In the genomic region with DNA sequence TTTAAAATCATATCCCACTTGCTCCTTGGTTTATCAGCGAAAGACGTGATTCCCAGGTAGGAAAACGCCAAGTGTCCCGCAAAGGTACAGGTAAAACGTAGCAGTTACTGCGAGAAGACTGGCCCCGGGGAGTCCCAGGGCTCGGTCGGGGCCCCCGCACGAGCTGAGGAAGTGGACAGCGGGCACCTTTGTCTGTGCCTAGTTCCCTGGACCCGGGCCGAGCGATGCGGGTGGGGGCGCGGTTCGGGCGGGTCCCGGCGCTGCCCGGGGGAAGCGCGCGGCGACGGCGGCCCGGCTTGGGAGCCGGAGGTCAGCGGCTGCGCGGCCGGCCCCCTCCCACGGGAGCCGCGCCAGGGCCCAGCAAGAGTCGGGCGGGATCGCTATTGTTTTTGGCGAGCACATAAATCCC, we compare ENCODE assay signal across 8 cellular contexts. TPM values are rescaled to one million over a fixed set of nuclear protein-coding genes. Genes with fewer than 3 reads are reported as not detected.
A peak's percentile ranks its signal among the peaks of the same experiment; 100 is the strongest.
DNase-seq lines count a peak whose midpoint lies in the region; ATAC-seq and TF ChIP-seq lines count a peak whose summit lies in the region.

No MANE protein-coding gene starts in this region.

- intact Hi-C loops in ascending aorta (cut with DNase I): loop anchor here (5.0 kb wide), 1 partner anchor 149 kb away; no protein-coding TSS in a partner anchor

- H3K4me1 ChIP-seq in ascending aorta (no peaks in the 10 kb centered on the region), iPS-18a (ENCODE audit: control insufficient read depth, low read depth, low read length) (peaks cover 11% of the 10 kb centered on the region), smooth muscle cell (ENCODE audit: low read depth) (peaks cover 22% of the 10 kb centered on the region)

- H3K36me3 ChIP-seq in ascending aorta: no peaks in the 10 kb centered on the region
- H3K36me3 ChIP-seq in iPS-18a (ENCODE audit: control insufficient read depth, low read depth, low read length): no peaks in the 10 kb centered on the region
- no peaks in the 10 kb centered on the region for H3K36me3 ChIP-seq in smooth muscle cell (ENCODE audit: low read depth)

- H3K27ac ChIP-seq in HL-60 (replicated peaks) (no peak overlapping the region), ascending aorta (peak overlapping the region; percentile 89 to 91), iPS-18a (ENCODE audit: low read length) (peak overlapping the region; percentile 42), smooth muscle cell (ENCODE audit: low read depth) (no peak overlapping the region)

- H3K9me3 ChIP-seq in ascending aorta: no peaks in the 10 kb centered on the region
- no peaks in the 10 kb centered on the region for H3K9me3 ChIP-seq in iPS-18a (ENCODE audit: control insufficient read depth, low read depth, low read length)
- H3K9me3 ChIP-seq in smooth muscle cell (replicated peaks; ENCODE audit: low read depth): no peaks in the 10 kb centered on the region

- H3K4me3 ChIP-seq in HL-60 (replicated peaks; ENCODE audit: insufficient read depth, low read length) (peak overlapping the region; percentile 62), ascending aorta (peak overlapping the region; percentile 74 to 87), iPS-18a (ENCODE audit: low read length) (peak overlapping the region; percentile 87), smooth muscle cell (peak overlapping the region; percentile 94)

- H3K27me3 ChIP-seq in HL-60 (ENCODE audit: insufficient read depth, poor library complexity, severe bottlenecking): peaks cover 60% of the 10 kb centered on the region
- no peaks in the 10 kb centered on the region for H3K27me3 ChIP-seq in ascending aorta
- peaks cover 6% of the 10 kb centered on the region for H3K27me3 ChIP-seq in iPS-18a (ENCODE audit: control insufficient read depth, insufficient read depth, low read length)
- H3K27me3 ChIP-seq in smooth muscle cell (ENCODE audit: low read depth): peaks cover 48% of the 10 kb centered on the region

- H4K20me1 ChIP-seq in smooth muscle cell (ENCODE audit: low read depth): peaks cover 28% of the 10 kb centered on the region

- under 1% methylated on average over 13 of the region's 42 CpGs for WGBS in smooth muscle cell (ENCODE audit: low lambda C conversion rate)

- no peaks in the 10 kb centered on the region for H3K79me2 ChIP-seq in smooth muscle cell (ENCODE audit: low read depth)

- TF ChIP-seq CTCF in HL-60 (IDR thresholded peaks at IDR 0.05; ENCODE audit: insufficient read depth, low read length) (no peak), ascending aorta (IDR thresholded peaks at IDR 0.05) (no peak), smooth muscle cell (IDR thresholded peaks at IDR 0.05; ENCODE audit: borderline replicate concordance, insufficient read depth, poor library complexity, severe bottlenecking) (no peak)

- H3K4me2 ChIP-seq in smooth muscle cell: peak overlapping the region; percentile 93

- peak overlapping the region; percentile 88 for H2AFZ ChIP-seq in smooth muscle cell (ENCODE audit: low read depth)

- ATAC-seq in GM18511 (IDR thresholded peaks at IDR 0.05; ENCODE audit: unreplicated experiment): no peak

- H3K9ac ChIP-seq in iPS-18a (ENCODE audit: low read length) (peak overlapping the region; percentile 85), smooth muscle cell (ENCODE audit: low read depth) (peak overlapping the region; percentile 53)

- DNase-seq in DMS53 treated with DMSO at 0.1 percent for 48 hours (lab: John Stamatoyannopoulos, UW; ENCODE audit: unreplicated experiment) (peak; percentile 2), HL-60 (ENCODE audit: low read depth in 1 of 2, low spot score in 1 of 2) (no peak), ascending aorta (ENCODE audit: low spot score in 2 of 2) (peak in 1 of 2 donors; percentile 77), smooth muscle cell (lab: John Stamatoyannopoulos, UW; ENCODE audit: unreplicated experiment) (no peak), GOT3 (lab: John Stamatoyannopoulos, UW) (no peak), dermis blood vessel endothelial cell (no peak)

- peaks cover 8% of the 10 kb centered on the region for H3F3A ChIP-seq in smooth muscle cell (ENCODE audit: low read depth)

RNA-seq across cellular contexts. Expression of a gene that starts 0.9 kb away (rescaled TPM):
- total RNA-seq in ascending aorta (21.8 TPM), smooth muscle cell (20.9 and 21.8 TPM in 2 replicates), dermis blood vessel endothelial cell (6.3 and 9.4 TPM in 2 replicates)
- polyA plus RNA-seq in smooth muscle cell: 4.9 and 7.1 TPM in 2 replicates

Comparison
In these comparisons a context has a peak if more than half of its experiments do, and no peak if none do; other contexts are left out.
1. H3K27ac ChIP-seq: peak in ascending aorta (2 of 2) and iPS-18a (single experiment); none in HL-60 (single experiment) and smooth muscle cell (single experiment).
2. Peak in every context shown above with its lines, with median percentiles within 50 percentile points of each other: H3K4me3 ChIP-seq.